1 cellular context compared by ENCODE assay signal in genomic region chr11:115338476-115338875, GRCh38.
TF ChIP-seq lines count a peak whose summit lies in the region.

No MANE protein-coding gene starts in this region.

TF ChIP-seq in HepG2, 621 proteins besides CTCF, POLR2A, EP300 and RAD21 (continued from another document):
- TF ChIP-seq ZBTB25 (CRISPR knock-in tag; IDR thresholded peaks at IDR 0.05) (no peak), FOXC1 (CRISPR knock-in tag; IDR thresholded peaks at IDR 0.05; ENCODE audit: borderline replicate concordance) (no peak), CEBPB (IDR thresholded peaks at IDR 0.05; ENCODE audit: borderline replicate concordance, low read depth, low read length) (peak; percentile 53)
- TF ChIP-seq, protein P1, sequence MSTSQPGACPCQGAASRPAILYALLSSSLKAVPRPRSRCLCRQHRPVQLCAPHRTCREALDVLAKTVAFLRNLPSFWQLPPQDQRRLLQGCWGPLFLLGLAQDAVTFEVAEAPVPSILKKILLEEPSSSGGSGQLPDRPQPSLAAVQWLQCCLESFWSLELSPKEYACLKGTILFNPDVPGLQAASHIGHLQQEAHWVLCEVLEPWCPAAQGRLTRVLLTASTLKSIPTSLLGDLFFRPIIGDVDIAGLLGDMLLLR (CRISPR knock-in tag; IDR thresholded peaks at IDR 0.05), result no peak
- TF ChIP-seq, protein P2, sequence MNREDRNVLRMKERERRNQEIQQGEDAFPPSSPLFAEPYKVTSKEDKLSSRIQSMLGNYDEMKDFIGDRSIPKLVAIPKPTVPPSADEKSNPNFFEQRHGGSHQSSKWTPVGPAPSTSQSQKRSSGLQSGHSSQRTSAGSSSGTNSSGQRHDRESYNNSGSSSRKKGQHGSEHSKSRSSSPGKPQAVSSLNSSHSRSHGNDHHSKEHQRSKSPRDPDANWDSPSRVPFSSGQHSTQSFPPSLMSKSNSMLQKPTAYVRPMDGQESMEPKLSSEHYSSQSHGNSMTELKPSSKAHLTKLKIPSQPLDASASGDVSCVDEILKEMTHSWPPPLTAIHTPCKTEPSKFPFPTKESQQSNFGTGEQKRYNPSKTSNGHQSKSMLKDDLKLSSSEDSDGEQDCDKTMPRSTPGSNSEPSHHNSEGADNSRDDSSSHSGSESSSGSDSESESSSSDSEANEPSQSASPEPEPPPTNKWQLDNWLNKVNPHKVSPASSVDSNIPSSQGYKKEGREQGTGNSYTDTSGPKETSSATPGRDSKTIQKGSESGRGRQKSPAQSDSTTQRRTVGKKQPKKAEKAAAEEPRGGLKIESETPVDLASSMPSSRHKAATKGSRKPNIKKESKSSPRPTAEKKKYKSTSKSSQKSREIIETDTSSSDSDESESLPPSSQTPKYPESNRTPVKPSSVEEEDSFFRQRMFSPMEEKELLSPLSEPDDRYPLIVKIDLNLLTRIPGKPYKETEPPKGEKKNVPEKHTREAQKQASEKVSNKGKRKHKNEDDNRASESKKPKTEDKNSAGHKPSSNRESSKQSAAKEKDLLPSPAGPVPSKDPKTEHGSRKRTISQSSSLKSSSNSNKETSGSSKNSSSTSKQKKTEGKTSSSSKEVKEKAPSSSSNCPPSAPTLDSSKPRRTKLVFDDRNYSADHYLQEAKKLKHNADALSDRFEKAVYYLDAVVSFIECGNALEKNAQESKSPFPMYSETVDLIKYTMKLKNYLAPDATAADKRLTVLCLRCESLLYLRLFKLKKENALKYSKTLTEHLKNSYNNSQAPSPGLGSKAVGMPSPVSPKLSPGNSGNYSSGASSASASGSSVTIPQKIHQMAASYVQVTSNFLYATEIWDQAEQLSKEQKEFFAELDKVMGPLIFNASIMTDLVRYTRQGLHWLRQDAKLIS (CRISPR knock-in tag; IDR thresholded peaks at IDR 0.05), result no peak
TF ChIP-seq in HepG2: peak in this region for 2.
